Comparison of ENCODE assay signal across 26 cellular contexts in genomic region chr21:34651032-34651431, GRCh38. TPM values are rescaled to one million over a fixed set of nuclear protein-coding genes. Genes with fewer than 3 reads are reported as not detected.
DNase-seq lines count a peak whose midpoint lies in the region; ATAC-seq, FAIRE-seq and TF ChIP-seq lines count a peak whose summit lies in the region.
"Had no signal": no experiment of that assay in that cellular context is flagged by ENCODE, and none has a peak within 500 bp of the region (broad histone marks: within the 10 kb centered on the region; RNA-seq: fewer than 3 reads in every experiment).

No MANE protein-coding gene starts in this region.

- H3K27me3 ChIP-seq in Caco-2 (replicated peaks; ENCODE audit: control insufficient read depth, insufficient read depth, low read length) (no peaks in the 10 kb centered on the region), K562 (ENCODE audit: control insufficient read depth in 2 of 2, insufficient read depth in 2 of 2, low read length in 2 of 2) (peaks cover 21 to 42% of the 10 kb centered on the region in 2 experiments)
- H3K27me3 ChIP-seq: BLaER1 treated with 17β-estradiol and CSF1 and Interleukin-3, amounts not matched to agents 10 nM and 100 nM had no signal

- H3K4me3 ChIP-seq in Caco-2 (ENCODE audit: low read depth, low read length): no peak overlapping the region
- no peak overlapping the region for H3K4me3 ChIP-seq in K562
- H3K4me3 ChIP-seq: A549; BLaER1 treated with 17β-estradiol and CSF1 and Interleukin-3, amounts not matched to agents 10 nM and 100 nM; GM12878 had no signal

- H3K36me3 ChIP-seq in Caco-2 (ENCODE audit: control insufficient read depth, insufficient read depth, low read length) (no peaks in the 10 kb centered on the region), K562 (ENCODE audit: control insufficient read depth, insufficient read depth, low read length) (no peaks in the 10 kb centered on the region)
- H3K36me3 ChIP-seq: BLaER1 treated with 17β-estradiol and CSF1 and Interleukin-3, amounts not matched to agents 10 nM and 100 nM had no signal

- TF ChIP-seq CTCF in Caco-2 (IDR thresholded peaks at IDR 0.05; ENCODE audit: insufficient read depth in 1 of 2, low read depth in 1 of 2, low read length in 1 of 2, severe bottlenecking in 1 of 2, unreplicated experiment in 1 of 2): no peak
- no peak for TF ChIP-seq CTCF in K562 (IDR thresholded peaks at IDR 0.05 in 2 of 3, conservative IDR thresholded peaks at IDR 0.05 in 1 of 3; ENCODE audit: insufficient read depth in 2 of 3, low read depth in 1 of 3, low read length in 3 of 3)
- no peak for TF ChIP-seq CTCF in progenitor cell of endocrine pancreas (IDR thresholded peaks at IDR 0.05; ENCODE audit: unreplicated experiment)

- H3K4me1 Mint-ChIP-seq in Caco-2 (ENCODE audit: low read depth, unreplicated experiment) (peaks cover 18% of the 10 kb centered on the region), progenitor cell of endocrine pancreas (ENCODE audit: low read depth) (peaks cover 28% of the 10 kb centered on the region)
- H3K4me1 Mint-ChIP-seq: B cell had no signal

- no peak for DNase-seq in Caco-2
- no peak for DNase-seq in K562 (ENCODE audit: extremely low read depth in 1 of 4, low spot score in 3 of 4)
- DNase-seq in progenitor cell of endocrine pancreas (ENCODE audit: low spot score, unreplicated experiment): no peak
- peak; percentile 2 for DNase-seq in ureter (ENCODE audit: low spot score)
- DNase-seq in OCI-M2 (lab: John Stamatoyannopoulos, UW; ENCODE audit: unreplicated experiment): no peak
- no peak for DNase-seq in GM12891 (ENCODE audit: insufficient read length, low spot score)
- DNase-seq: AML-193; CD4-positive, alpha-beta T cell; CD8-positive, alpha-beta T cell; DMS 273 treated with DMSO at 0.1 percent for 48 hours; DMS153; DMS53; DMS79; DND-41; EL; GDM1 had no signal

- no peak for TF ChIP-seq RAD21 in K562 (CRISPR knock-in tag; conservative IDR thresholded peaks at IDR 0.05 in 1 of 2, IDR thresholded peaks at IDR 0.05 in 1 of 2)

- ATAC-seq in K562: no peak
- no peak for ATAC-seq in HG03139 (IDR thresholded peaks at IDR 0.05; ENCODE audit: unreplicated experiment)
- ATAC-seq: A549; CD8-positive, alpha-beta T cell; GM12878 had no signal

- no peaks in the 10 kb centered on the region for H3K9me1 ChIP-seq in K562 (ENCODE audit: control insufficient read depth, insufficient read depth, low read length)

- H3K9ac ChIP-seq in K562 (ENCODE audit: insufficient read depth in 1 of 2, low read depth in 2 of 2, low read length in 2 of 2): no peak overlapping the region
- H3K9ac ChIP-seq: BLaER1 treated with 17β-estradiol and CSF1 and Interleukin-3, amounts not matched to agents 10 nM and 100 nM had no signal

- no peak overlapping the region for H2AFZ ChIP-seq in K562 (ENCODE audit: low read depth, low read length)

- no peak for FAIRE-seq in K562 (lab: Jason Lieb, UNC)
- FAIRE-seq in GM12891 (lab: Jason Lieb, UNC): no peak
- FAIRE-seq: A549, GM12878, GM19239 had no signal

- TF ChIP-seq EP300 in K562 (IDR thresholded peaks at IDR 0.05; ENCODE audit: low read length): no peak

- TF ChIP-seq POLR2A in K562 (conservative IDR thresholded peaks at IDR 0.05) (no peak), GM12891 (IDR thresholded peaks at IDR 0.05; ENCODE audit: low read depth, low read length) (no peak)

- CTCF ChIA-PET in Caco-2 (lab: Charles Lee): no interaction called here
- CTCF ChIA-PET in K562 (lab: Yijun Ruan, JAX; ENCODE audit: low intra/inter-chr PET ratio): no interaction called here

- H3K4me2 ChIP-seq in K562 (ENCODE audit: insufficient read depth, low read length): no peak overlapping the region
- H3K4me2 ChIP-seq: A549; BLaER1 treated with 17β-estradiol and CSF1 and Interleukin-3, amounts not matched to agents 10 nM and 100 nM had no signal

- H3K4me1 ChIP-seq in Caco-2 (peaks cover 10% of the 10 kb centered on the region; the same call in 1 of the 2 replicates), K562 (replicated peaks in 1 of 2; ENCODE audit: control insufficient read depth in 2 of 2, insufficient read depth in 2 of 2, low read length in 2 of 2) (no peaks in the 10 kb centered on the region)
- H3K4me1 ChIP-seq: A549; BLaER1 treated with 17β-estradiol and CSF1 and Interleukin-3, amounts not matched to agents 10 nM and 100 nM had no signal

- no TSS peak for BruUV-seq in Caco-2 (replicated peaks; lab: Mats Ljungman, UMichigan)
- BruUV-seq in K562 (replicated peaks; lab: Mats Ljungman, UMichigan): no TSS peak

- H3K36me3 Mint-ChIP-seq in Caco-2 (ENCODE audit: insufficient read depth, unreplicated experiment) (no peaks in the 10 kb centered on the region), progenitor cell of endocrine pancreas (ENCODE audit: insufficient read depth) (peaks cover 5% of the 10 kb centered on the region)
- H3K36me3 Mint-ChIP-seq: CD8-positive, alpha-beta T cell had no signal

- H3K9me3 Mint-ChIP-seq in Caco-2 (ENCODE audit: unreplicated experiment) (no peaks in the 10 kb centered on the region), progenitor cell of endocrine pancreas (ENCODE audit: low read depth) (peaks cover 20% of the 10 kb centered on the region)

- intact Hi-C loops in Caco-2 (cut with micrococcal nuclease; ENCODE audit: unreplicated experiment): no loop called here
- intact Hi-C loops in K562 (cut with micrococcal nuclease): no loop called here

- no peak overlapping the region for H3K27ac ChIP-seq in K562 (ENCODE audit: extremely low read depth, low read depth, low read length)
- H3K27ac ChIP-seq: 22Rv1; A549; BLaER1 treated with 17β-estradiol and CSF1 and Interleukin-3, amounts not matched to agents 10 nM and 100 nM; C4-2B had no signal

- in situ Hi-C loops in K562 (cut with MboI): no loop called here

- H3K79me2 ChIP-seq in K562 (ENCODE audit: control insufficient read depth, insufficient read depth, low read length): no peaks in the 10 kb centered on the region

- H4K20me1 ChIP-seq in K562 (replicated peaks; ENCODE audit: control insufficient read depth, insufficient read depth, low read length): no peaks in the 10 kb centered on the region
- H4K20me1 ChIP-seq: BLaER1 treated with 17β-estradiol and CSF1 and Interleukin-3, amounts not matched to agents 10 nM and 100 nM had no signal

- H3K9me3 ChIP-seq in Caco-2 (no peaks in the 10 kb centered on the region), K562 (replicated peaks; ENCODE audit: control insufficient read depth, insufficient read depth, low read depth, low read length) (no peaks in the 10 kb centered on the region)
- H3K9me3 ChIP-seq: A549 had no signal

- H3K27me3 Mint-ChIP-seq in Caco-2 (ENCODE audit: insufficient read depth, unreplicated experiment) (no peaks in the 10 kb centered on the region), progenitor cell of endocrine pancreas (no peaks in the 10 kb centered on the region)

- POLR2A ChIA-PET in Caco-2 (lab: Charles Lee) (interaction anchor here (0.9 kb wide), 1 partner anchor 20 kb away, joined by 3 read pairs; no protein-coding TSS in a partner anchor), K562 (lab: Yijun Ruan, JAX) (interaction anchor here (1.5 kb wide), 1 partner anchor 11 kb away, joined by 4 read pairs; no protein-coding TSS in a partner anchor)

- H3K4me3 Mint-ChIP-seq in Caco-2 (ENCODE audit: unreplicated experiment) (no peak overlapping the region), progenitor cell of endocrine pancreas (ENCODE audit: low read depth) (no peak overlapping the region)
- H3K4me3 Mint-ChIP-seq: B cell; CD4-positive, alpha-beta T cell; CD8-positive, alpha-beta T cell had no signal

- peak overlapping the region; percentile 2 for H3K27ac Mint-ChIP-seq in Caco-2 (ENCODE audit: unreplicated experiment)
- H3K27ac Mint-ChIP-seq in progenitor cell of endocrine pancreas: peak overlapping the region; percentile 31
- H3K27ac Mint-ChIP-seq: B cell; CD4-positive, alpha-beta T cell; CD8-positive, alpha-beta T cell had no signal

RNA-seq across cellular contexts. Expression of gene CLIC6, which starts 17.8 kb away (rescaled TPM):
- total RNA-seq in Caco-2 (2022) (not detected in 2 replicates), K562 (2014; rRNA removed) (not detected in 2 replicates), K562 (2014; rRNA removed; fragmentation: Illumina TruSeq; extraction: Trizol) (not detected in 2 replicates), K562 (2015; rRNA removed; fragmentation: Illumina TruSeq; extraction: Trizol) (not detected in 2 replicates), K562 (2021) (not detected in 2 replicates), progenitor cell of endocrine pancreas (14.1 and 16.3 TPM in 2 replicates), ureter (24.1 TPM)
- not detected in 2 replicates for total RNA-seq in K562 (2011; cell fraction: chromatin; rRNA removed; ENCODE audit: low replicate concordance)
- not detected in 2 replicates for total RNA-seq in K562 (2011; cell fraction: nucleolus; rRNA removed)
- not detected in 2 replicates for total RNA-seq in K562 (2011; cell fraction: nucleoplasm; rRNA removed)
- polyA plus RNA-seq in K562 (2011; rRNA removed) (not detected in 2 replicates), K562 (2014; fragmentation: Illumina TruSeq; extraction: Trizol) (not detected in 2 replicates), K562 (2014; fragmentation: Nextera tagmentation; extraction: Ambion mirVana) (not detected), K562 (2014; rRNA removed) (not detected in 2 replicates)
- not detected in 2 replicates for polyA plus RNA-seq in K562 (2011; cell fraction: cytosol; rRNA removed)
- not detected in 2 replicates for polyA plus RNA-seq in K562 (2011; cell fraction: nucleus; rRNA removed)
- 0.01 TPM in 1 of 2 replicates, not detected in the other for polyA plus RNA-seq in K562 (2012)
- polyA minus RNA-seq in K562 (2011; rRNA and poly(A)+ RNA removed): not detected in 2 replicates
- not detected in 2 replicates for polyA minus RNA-seq in K562 (2011; cell fraction: cytosol; rRNA and poly(A)+ RNA removed)
- not detected in 2 replicates for polyA minus RNA-seq in K562 (2011; cell fraction: nucleus; rRNA and poly(A)+ RNA removed)
- 18.6 TPM for polyA plus RNA-seq in GM12891 (2012; ENCODE audit: low read depth, missing spikeins)
- total RNA-seq: A172, G401 had no signal

RNA-seq across cellular contexts. Expression of gene RCAN1, which starts 36.1 kb away (rescaled TPM):
- total RNA-seq in Caco-2 (2022): 27.0 and 29.4 TPM in 2 replicates
- total RNA-seq in K562 (2011; cell fraction: chromatin; rRNA removed; ENCODE audit: low replicate concordance): 6.1 and 7.8 TPM in 2 replicates
- total RNA-seq in K562 (2011; cell fraction: nucleolus; rRNA removed): 3.8 and 4.2 TPM in 2 replicates
- 6.6 and 7.6 TPM in 2 replicates for total RNA-seq in K562 (2011; cell fraction: nucleoplasm; rRNA removed)
- 11.9 TPM in 2 replicates for total RNA-seq in K562 (2014; rRNA removed)
- total RNA-seq in K562 (2014; rRNA removed; fragmentation: Illumina TruSeq; extraction: Trizol): 16.5 and 16.9 TPM in 2 replicates
- total RNA-seq in K562 (2015; rRNA removed; fragmentation: Illumina TruSeq; extraction: Trizol): 12.3 and 14.7 TPM in 2 replicates
- total RNA-seq in K562 (2021): 14.0 and 15.5 TPM in 2 replicates
- 5.3 and 9.9 TPM in 2 replicates for polyA plus RNA-seq in K562 (2011; rRNA removed)
- polyA plus RNA-seq in K562 (2011; cell fraction: cytosol; rRNA removed): 2.7 and 3.8 TPM in 2 replicates
- 2.2 and 2.9 TPM in 2 replicates for polyA plus RNA-seq in K562 (2011; cell fraction: nucleus; rRNA removed)
- 14.3 and 25.6 TPM in 2 replicates for polyA plus RNA-seq in K562 (2012)
- polyA plus RNA-seq in K562 (2014; fragmentation: Illumina TruSeq; extraction: Trizol): 13.4 and 14.9 TPM in 2 replicates
- polyA plus RNA-seq in K562 (2014; fragmentation: Nextera tagmentation; extraction: Ambion mirVana): 1 to 10 TPM; 4.4 to 6.1 TPM
- polyA plus RNA-seq in K562 (2014; rRNA removed): 12.3 and 15.0 TPM in 2 replicates
- polyA minus RNA-seq in K562 (2011; rRNA and poly(A)+ RNA removed): 8.1 and 11.2 TPM in 2 replicates
- polyA minus RNA-seq in K562 (2011; cell fraction: cytosol; rRNA and poly(A)+ RNA removed): 3.4 and 5.2 TPM in 2 replicates
- polyA minus RNA-seq in K562 (2011; cell fraction: nucleus; rRNA and poly(A)+ RNA removed): 2.7 and 3.3 TPM in 2 replicates
- total RNA-seq in progenitor cell of endocrine pancreas: 11.6 and 14.2 TPM in 2 replicates
- total RNA-seq in ureter: 22.8 TPM
- polyA plus RNA-seq in GM12891 (2012; ENCODE audit: low read depth, missing spikeins): 4.3 TPM

Comparison
In these comparisons a context has a peak if more than half of its experiments do, and no peak if none do; other contexts are left out.
1. RNA of gene CLIC6, which starts 17.8 kb away (total RNA-seq): 24.1 TPM in ureter (single experiment) and 14.1 to 16.3 TPM in progenitor cell of endocrine pancreas; not detected in Caco-2 and not detected in K562; every median in the first group is over 10 times any median in the second.